In genomic region chr22:23837911-23838685, GRCh38 we compare ENCODE assay signal across 8 cellular contexts. TPM values are rescaled to one million over a fixed set of nuclear protein-coding genes. Genes with fewer than 3 reads are reported as not detected.
A peak's percentile ranks its signal among the peaks of the same experiment; 100 is the strongest.
DNase-seq lines count a peak whose midpoint lies in the region; ATAC-seq and TF ChIP-seq lines count a peak whose summit lies in the region.

No MANE protein-coding gene starts in this region.

- H3K9me3 ChIP-seq in endodermal cell (ENCODE audit: control insufficient read depth, low read length) (no peaks in the 10 kb centered on the region), sigmoid colon (no peaks in the 10 kb centered on the region)

- TF ChIP-seq CTCF in NB4 (IDR thresholded peaks at IDR 0.05; ENCODE audit: low read depth, low read length) (no peak), endodermal cell (conservative IDR thresholded peaks at IDR 0.05) (no peak), sigmoid colon (IDR thresholded peaks at IDR 0.05) (no peak), GM13977 (IDR thresholded peaks at IDR 0.05; ENCODE audit: extremely low read depth, insufficient read depth, missing control alignments) (no peak)

- intact Hi-C loops in Right ventricle myocardium inferior (cut with DNase I), result no loop called here
- intact Hi-C loops in left cardiac atrium (cut with DNase I), result no loop called here
- intact Hi-C loops in sigmoid colon (cut with DNase I), result loop anchor here (2.0 kb wide), 1 partner anchor 65 kb away; the partner anchor contains the start of gene MMP11

- peaks cover 13% of the 10 kb centered on the region for H3K36me3 Mint-ChIP-seq in endodermal cell (ENCODE audit: low read depth)

- H3K27me3 ChIP-seq in endodermal cell (ENCODE audit: control insufficient read depth, insufficient read depth, low read length, poor library complexity, severe bottlenecking), result no peaks in the 10 kb centered on the region
- no peaks in the 10 kb centered on the region for H3K27me3 ChIP-seq in sigmoid colon

- H3K27ac ChIP-seq in endodermal cell (ENCODE audit: low read depth, low read length), result no peak overlapping the region
- H3K27ac ChIP-seq in sigmoid colon, result no peak overlapping the region

- H3K9ac ChIP-seq in endodermal cell (ENCODE audit: extremely low read depth, low read length, poor library complexity, severe bottlenecking), result peak overlapping the region; percentile 13

- H3K4me1 Mint-ChIP-seq in endodermal cell, result peaks cover 7% of the 10 kb centered on the region

- H3K36me3 ChIP-seq in endodermal cell (ENCODE audit: control insufficient read depth, insufficient read depth, low read length) (peaks cover 25% of the 10 kb centered on the region), sigmoid colon (peaks cover 0 to 26% (median 11%) of the 10 kb centered on the region in 4 donors)

- TF ChIP-seq POLR2A in NB4 (IDR thresholded peaks at IDR 0.05; ENCODE audit: extremely low read depth, insufficient read length) (no peak), sigmoid colon (IDR thresholded peaks at IDR 0.05) (no peak)

- in situ Hi-C loops in GM13977 (cut with MboI; ENCODE audit: low pct_unique_long_range_greater_than_20kb, low sequenced_read_pairs, unreplicated experiment), result no loop called here

- H3K4me3 ChIP-seq in NB4 (ENCODE audit: low read depth, low read length), result peak overlapping the region; percentile 55
- H3K4me3 ChIP-seq in endodermal cell (ENCODE audit: low read length), result peak overlapping the region; percentile 76
- H3K4me3 ChIP-seq in sigmoid colon, result peak overlapping the region in 3 of 4 donors; percentile 35 to 48 (median 41)

- peak overlapping the region; percentile 65 for H3K4me3 Mint-ChIP-seq in endodermal cell

- H3K4me1 ChIP-seq in endodermal cell (ENCODE audit: control insufficient read depth, insufficient read depth, low read length) (no peaks in the 10 kb centered on the region), sigmoid colon (peaks cover 0 to 26% (median 22%) of the 10 kb centered on the region in 4 donors)

- ATAC-seq in Right ventricle myocardium inferior (no peak), left cardiac atrium (no peak)

- DNase-seq in Right ventricle myocardium inferior (ENCODE audit: missing footprints) (peak; percentile 68), left cardiac atrium (no peak), NB4 (ENCODE audit: low read depth) (peak; percentile 83), endodermal cell (peak; percentile 60), sigmoid colon (no peak), GM13977 (ENCODE audit: low spot score) (no peak), NCI-H2171 treated with DMSO at 0.1 percent for 48 hours (lab: John Stamatoyannopoulos, UW) (no peak), germinal center (ENCODE audit: low spot score) (no peak)

- H3K27me3 Mint-ChIP-seq in endodermal cell (ENCODE audit: insufficient read depth), result peaks cover 31% of the 10 kb centered on the region

- TF ChIP-seq EP300 in sigmoid colon (IDR thresholded peaks at IDR 0.05), result no peak

- 26 to 27% methylated on average over 20 to 41 of the region's 41 CpGs for whole genome bisulfite sequencing in endodermal cell (ENCODE audit: insufficient coverage in 1 of 2, insufficient read length in 1 of 2), 2 experiments
- WGBS in sigmoid colon, 2 donors, result 25 to 38% methylated on average over 41 of the region's 41 CpGs

- peak overlapping the region; percentile 92 for H3K27ac Mint-ChIP-seq in endodermal cell

- no peaks in the 10 kb centered on the region for H3K9me3 Mint-ChIP-seq in endodermal cell

RNA-seq across cellular contexts. Expression of gene DERL3, which starts 0.7 kb away (rescaled TPM):
- total RNA-seq in Right ventricle myocardium inferior, result 3.1 TPM
- 1 to 10 TPM; 5.8 to 6.5 TPM for total RNA-seq in left cardiac atrium
- 1 to 10 TPM; 6.3 to 7.6 TPM for total RNA-seq in endodermal cell
- 8.1 TPM for polyA plus RNA-seq in endodermal cell (2013, experiment 1 of 2)
- polyA plus RNA-seq in endodermal cell (2013, experiment 2 of 2), result 7.7 TPM
- under 1 TPM in 2 of 4 donors, not detected in 2; 0.28 to 0.36 TPM for total RNA-seq in sigmoid colon
- polyA plus RNA-seq in sigmoid colon, result 10 to 100 TPM in 1 of 3 donors, 1 to 10 TPM in 2; 1.8 to 18.3 (median 5.1) TPM

RNA-seq across cellular contexts. Expression of gene SLC2A11, which starts 19.6 kb away (rescaled TPM):
- total RNA-seq in Right ventricle myocardium inferior (20.3 TPM), left cardiac atrium (10 to 100 TPM; 15.0 TPM), endodermal cell (10 to 100 TPM; 13.1 to 14.8 TPM), sigmoid colon (10 to 100 TPM; 13.8 to 23.5 (median 16.4) TPM)
- polyA plus RNA-seq in endodermal cell (2013, experiment 1 of 2), result 12.0 TPM
- polyA plus RNA-seq in endodermal cell (2013, experiment 2 of 2), result 9.3 TPM
- polyA plus RNA-seq in sigmoid colon, result 10 to 100 TPM in 1 of 3 donors, 1 to 10 TPM in 2; 4.8 to 12.5 (median 5.5) TPM

RNA-seq across cellular contexts. Expression of gene SMARCB1, which starts 51.3 kb away (rescaled TPM):
- 52.5 TPM for total RNA-seq in Right ventricle myocardium inferior
- total RNA-seq in left cardiac atrium, result 10 to 100 TPM; 46.6 to 54.8 TPM
- 100 to 1,000 TPM; 136 to 148 TPM for total RNA-seq in endodermal cell
- 201 TPM for polyA plus RNA-seq in endodermal cell (2013, experiment 1 of 2)
- polyA plus RNA-seq in endodermal cell (2013, experiment 2 of 2), result 179 TPM
- total RNA-seq in sigmoid colon, result 10 to 100 TPM; 25.0 to 85.7 (median 45.5) TPM
- 10 to 100 TPM; 39.0 to 70.8 (median 43.9) TPM for polyA plus RNA-seq in sigmoid colon

RNA-seq across cellular contexts. Expression of gene MIF, which starts 56.1 kb away (rescaled TPM):
- total RNA-seq in Right ventricle myocardium inferior, result 272 TPM
- 100 to 1,000 TPM; 292 to 347 TPM for total RNA-seq in left cardiac atrium
- 100 to 1,000 TPM; 722 to 753 TPM for total RNA-seq in endodermal cell
- polyA plus RNA-seq in endodermal cell (2013, experiment 1 of 2), result 847 TPM
- 826 TPM for polyA plus RNA-seq in endodermal cell (2013, experiment 2 of 2)
- 100 to 1,000 TPM; 159 to 296 (median 216) TPM for total RNA-seq in sigmoid colon
- 100 to 1,000 TPM; 333 to 684 (median 353) TPM for polyA plus RNA-seq in sigmoid colon

Comparison
In these comparisons a context has a peak if more than half of its experiments do, and no peak if none do; other contexts are left out.
1. DNase-seq: peak in Right ventricle myocardium inferior (single experiment), NB4 (single experiment) and endodermal cell (single experiment); none in left cardiac atrium (single experiment), sigmoid colon (single experiment), GM13977 (single experiment), NCI-H2171 treated with DMSO at 0.1 percent for 48 hours (single experiment) and germinal center (single experiment).
2. Peak in every context shown above with its lines, with median percentiles within 50 percentile points of each other: H3K4me3 ChIP-seq.